ENCODE assay signal across 10 cellular contexts in genomic region chr12:6384499-6385436, GRCh38. TPM values are rescaled to one million over a fixed set of nuclear protein-coding genes. Genes with fewer than 3 reads are reported as not detected.
DNase-seq lines count a peak whose midpoint lies in the region; ATAC-seq and TF ChIP-seq lines count a peak whose summit lies in the region.
"Had no signal": no experiment of that assay in that cellular context is flagged by ENCODE, and none has a peak within 500 bp of the region (broad histone marks: within the 10 kb centered on the region; RNA-seq: fewer than 3 reads in every experiment).

No MANE protein-coding gene starts in this region.

- H3K27me3 Mint-ChIP-seq in natural killer cell treated with Interleukin-12 subunit alpha and Interleukin-12 subunit beta and Interleukin-15 and Interleukin-18, amount 100 ng/mL, for 72 hours, result peaks cover 7 to 19% of the 10 kb centered on the region in 2 donors

- no peaks in the 10 kb centered on the region for H3F3A ChIP-seq in MM.1S (ENCODE audit: insufficient read depth, low read length)

- H3K27me3 ChIP-seq in MM.1S (replicated peaks; ENCODE audit: insufficient read depth, low read length) (peaks cover 9% of the 10 kb centered on the region), esophagus (ENCODE audit: control insufficient read depth in 1 of 2, insufficient read depth in 2 of 2, low read length in 2 of 2) (no peaks in the 10 kb centered on the region)
- H3K27me3 ChIP-seq in effector memory CD4-positive, alpha-beta T cell (replicated peaks; ENCODE audit: control insufficient read depth, insufficient read depth, low read length, poor library complexity, severe bottlenecking), result peaks cover 13% of the 10 kb centered on the region

- 0 out of 2 replicates have a peak overlapping the region, but pooled peaks have one; percentile 15 for H2AFZ ChIP-seq in MM.1S (ENCODE audit: low read length)

- H3K27ac Mint-ChIP-seq in natural killer cell treated with Interleukin-12 subunit alpha and Interleukin-12 subunit beta and Interleukin-15 and Interleukin-18, amount 100 ng/mL, for 72 hours, result no peak overlapping the region

- H3K9me3 ChIP-seq in MM.1S (replicated peaks; ENCODE audit: insufficient read depth, low read length), result no peaks in the 10 kb centered on the region
- no peaks in the 10 kb centered on the region for H3K9me3 ChIP-seq in esophagus (ENCODE audit: control insufficient read depth in 2 of 2, insufficient read depth in 1 of 2, low read depth in 1 of 2, low read length in 1 of 2)
- no peaks in the 10 kb centered on the region for H3K9me3 ChIP-seq in effector memory CD4-positive, alpha-beta T cell (ENCODE audit: control insufficient read depth, low read length)

- no peaks in the 10 kb centered on the region for H3K79me2 ChIP-seq in MM.1S (ENCODE audit: low read length)

- H3K9me3 Mint-ChIP-seq in natural killer cell treated with Interleukin-12 subunit alpha and Interleukin-12 subunit beta and Interleukin-15 and Interleukin-18, amount 100 ng/mL, for 72 hours, result no peaks in the 10 kb centered on the region

- H3K4me1 Mint-ChIP-seq in natural killer cell treated with Interleukin-12 subunit alpha and Interleukin-12 subunit beta and Interleukin-15 and Interleukin-18, amount 100 ng/mL, for 72 hours (ENCODE audit: low read depth in 2 of 2), result peaks cover 0 to 12% of the 10 kb centered on the region in 2 donors

- no peak for ATAC-seq in natural killer cell treated with Interleukin-12 subunit alpha and Interleukin-12 subunit beta and Interleukin-15 and Interleukin-18, amount 100 ng/mL, for 72 hours

- no peak overlapping the region for H3K9ac ChIP-seq in MM.1S (ENCODE audit: low read length)

- H3K4me3 ChIP-seq in MM.1S (ENCODE audit: low read length), result no peak overlapping the region
- H3K4me3 ChIP-seq in esophagus (ENCODE audit: low read depth in 1 of 2, low read length in 2 of 2), result peak overlapping the region; percentile 90 to 96
- no peak overlapping the region for H3K4me3 ChIP-seq in effector memory CD4-positive, alpha-beta T cell (ENCODE audit: insufficient read depth, low read depth, low read length, poor library complexity, severe bottlenecking)

- no peaks in the 10 kb centered on the region for H4K20me1 ChIP-seq in MM.1S (ENCODE audit: insufficient read depth, low read length)

- in situ Hi-C loops in ACHN (cut with HindIII; ENCODE audit: low pct_ligation_motif_present, low pct_unique_long_range_greater_than_20kb, low sequenced_read_pairs), result no loop called here

- H3K27ac ChIP-seq in MM.1S (ENCODE audit: low read length) (no peak overlapping the region), esophagus (ENCODE audit: low read depth in 2 of 2, low read length in 1 of 2) (peak overlapping the region; percentile 93 to 94)
- no peak overlapping the region for H3K27ac ChIP-seq in effector memory CD4-positive, alpha-beta T cell (ENCODE audit: insufficient read depth, low read length, poor library complexity, severe bottlenecking)

- H3K36me3 ChIP-seq in MM.1S (replicated peaks; ENCODE audit: insufficient read depth, low read length) (no peaks in the 10 kb centered on the region), esophagus (ENCODE audit: control insufficient read depth in 2 of 2, insufficient read depth in 2 of 2, low read length in 1 of 2) (peaks cover 12 to 23% of the 10 kb centered on the region in 2 donors)
- no peaks in the 10 kb centered on the region for H3K36me3 ChIP-seq in effector memory CD4-positive, alpha-beta T cell (ENCODE audit: control insufficient read depth, insufficient read depth, low read length)

- H3K36me3 Mint-ChIP-seq in natural killer cell treated with Interleukin-12 subunit alpha and Interleukin-12 subunit beta and Interleukin-15 and Interleukin-18, amount 100 ng/mL, for 72 hours, result no peaks in the 10 kb centered on the region

- TF ChIP-seq CTCF in MM.1S (IDR thresholded peaks at IDR 0.05; ENCODE audit: low read length), result no peak

- 33 to 42% methylated on average over 35 to 36 of the region's 36 CpGs for WGBS in esophagus, 2 donors

- no peaks in the 10 kb centered on the region for H3K4me1 ChIP-seq in MM.1S (ENCODE audit: low read length)
- peaks cover 10 to 37% of the 10 kb centered on the region in 2 donors for H3K4me1 ChIP-seq in esophagus (ENCODE audit: control insufficient read depth in 2 of 2, insufficient read depth in 2 of 2, low read length in 1 of 2)
- H3K4me1 ChIP-seq in effector memory CD4-positive, alpha-beta T cell (ENCODE audit: control insufficient read depth, insufficient read depth, low read length, poor library complexity, severe bottlenecking), result peaks cover 4% of the 10 kb centered on the region

- H3K4me3 Mint-ChIP-seq in natural killer cell treated with Interleukin-12 subunit alpha and Interleukin-12 subunit beta and Interleukin-15 and Interleukin-18, amount 100 ng/mL, for 72 hours, result peak overlapping the region; percentile 8

- H3K4me2 ChIP-seq in MM.1S (ENCODE audit: low read depth, low read length), result peak overlapping the region; percentile 34; the same call in 1 of the 2 replicates

- DNase-seq in ACHN (peak; percentile 32), MM.1S (no peak), NCI-H446 (lab: John Stamatoyannopoulos, UW) (no peak), NCI-H2107 treated with DMSO at 0.1 percent for 48 hours (lab: John Stamatoyannopoulos, UW; ENCODE audit: unreplicated experiment) (no peak), NCI-H526 treated with DMSO at 0.1 percent for 48 hours (lab: John Stamatoyannopoulos, UW) (no peak)
- peak; percentile 54 for DNase-seq in natural killer cell treated with Interleukin-12 subunit alpha and Interleukin-12 subunit beta and Interleukin-15 and Interleukin-18, amount 100 ng/mL, for 72 hours (ENCODE audit: low spot score)
- DNase-seq in effector memory CD4-positive, alpha-beta T cell, result no peak
- DNase-seq: activated CD4-positive, alpha-beta T cell treated with anti-CD3 and anti-CD28 coated beads, Interleukin-2, amount 50 U/mL, for 4 hours; NCI-H187 treated with DMSO at 0.1 percent for 48 hours had no signal

- H3K9me2 ChIP-seq in MM.1S (replicated peaks; ENCODE audit: insufficient read depth, low read length), result no peaks in the 10 kb centered on the region

RNA-seq across cellular contexts. Expression of gene LTBR, which starts 0.8 kb away (rescaled TPM):
- 10 to 100 TPM; 81.3 to 97.9 TPM for polyA plus RNA-seq in esophagus
- 1 to 10 TPM; 2.3 to 3.9 TPM for total RNA-seq in natural killer cell treated with Interleukin-12 subunit alpha and Interleukin-12 subunit beta and Interleukin-15 and Interleukin-18, amount 100 ng/mL, for 72 hours

RNA-seq across cellular contexts. Expression of gene SCNN1A, which starts 9.4 kb away (rescaled TPM):
- 100 to 1,000 TPM in 1 of 2 donors, 10 to 100 TPM in 1; 98.7 to 126 TPM for polyA plus RNA-seq in esophagus
- total RNA-seq in natural killer cell treated with Interleukin-12 subunit alpha and Interleukin-12 subunit beta and Interleukin-15 and Interleukin-18, amount 100 ng/mL, for 72 hours, result not detected

RNA-seq across cellular contexts. Expression of gene TNFRSF1A, which starts 42.9 kb away (rescaled TPM):
- polyA plus RNA-seq in esophagus, result 10 to 100 TPM; 41.7 to 71.4 TPM
- total RNA-seq in natural killer cell treated with Interleukin-12 subunit alpha and Interleukin-12 subunit beta and Interleukin-15 and Interleukin-18, amount 100 ng/mL, for 72 hours, result 100 to 1,000 TPM in 1 of 2 donors, 10 to 100 TPM in 1; 83.2 to 102 TPM

RNA-seq across cellular contexts. Expression of gene CD27, which starts 60.0 kb away (rescaled TPM):
- polyA plus RNA-seq in esophagus, result under 1 TPM; 0.84 to 0.98 TPM
- 1 to 10 TPM; 2.1 to 2.2 TPM for total RNA-seq in natural killer cell treated with Interleukin-12 subunit alpha and Interleukin-12 subunit beta and Interleukin-15 and Interleukin-18, amount 100 ng/mL, for 72 hours

Comparison
In these comparisons a context has a peak if more than half of its experiments do, and no peak if none do; other contexts are left out.
1. DNase-seq: peak in ACHN (single experiment) and natural killer cell treated with Interleukin-12 subunit alpha and Interleukin-12 subunit beta and Interleukin-15 and Interleukin-18, amount 100 ng/mL, for 72 hours (single experiment); none in MM.1S (single experiment), NCI-H446 (0 of 2), NCI-H2107 treated with DMSO at 0.1 percent for 48 hours (single experiment), NCI-H526 treated with DMSO at 0.1 percent for 48 hours (single experiment) and effector memory CD4-positive, alpha-beta T cell (0 of 3).
2. H3K27ac ChIP-seq: peak in esophagus (2 of 2); none in MM.1S (single experiment) and effector memory CD4-positive, alpha-beta T cell (single experiment).
3. H3K4me3 ChIP-seq: peak in esophagus (2 of 2); none in MM.1S (single experiment) and effector memory CD4-positive, alpha-beta T cell (single experiment).